1 cellular context compared by ENCODE assay signal in the genomic region with DNA sequence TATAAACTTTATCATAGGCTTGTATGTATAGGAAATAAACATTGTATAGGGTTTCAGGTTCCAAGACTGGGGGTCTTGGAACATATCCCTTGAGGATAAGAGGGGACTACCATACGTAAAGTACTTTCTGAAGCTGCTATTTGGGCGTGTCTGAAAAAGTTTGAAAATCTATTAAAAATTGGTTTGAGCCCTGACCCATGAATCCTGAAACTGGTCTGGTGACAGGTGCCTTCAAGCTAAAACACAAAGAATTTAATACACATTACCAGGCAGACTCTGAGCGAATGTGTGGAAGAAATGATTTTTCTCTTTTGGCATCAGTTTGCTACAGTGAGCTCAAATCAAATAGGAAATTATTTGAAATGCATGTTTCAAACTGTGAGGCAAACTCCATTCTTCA.
TF ChIP-seq lines count a peak whose summit lies in the region.

No MANE protein-coding gene starts in this region.

TF ChIP-seq in HepG2, 621 proteins besides CTCF, POLR2A, EP300 and RAD21 (continued from another document):
- TF ChIP-seq PTBP1 (IDR thresholded peaks at IDR 0.05; ENCODE audit: low read depth, low read length, poor library complexity, severe bottlenecking) (no peak), BATF2 (CRISPR knock-in tag; IDR thresholded peaks at IDR 0.05) (0 out of 2 replicates have a peak, but pooled peaks have one; percentile 1), AGO2 (optimal IDR thresholded peaks at IDR 0.05; ENCODE audit: low read depth, low read length) (peak; percentile 80), NCOA2 (CRISPR knock-in tag; IDR thresholded peaks at IDR 0.05) (no peak), GPN1 (CRISPR knock-in tag; IDR thresholded peaks at IDR 0.05; ENCODE audit: borderline replicate concordance) (no peak), NFYB (CRISPR knock-in tag; IDR thresholded peaks at IDR 0.05) (no peak), FOXP4 (CRISPR knock-in tag; IDR thresholded peaks at IDR 0.05) (no peak), SRY (CRISPR knock-in tag; IDR thresholded peaks at IDR 0.05) (no peak), YEATS4 (CRISPR knock-in tag; IDR thresholded peaks at IDR 0.05; ENCODE audit: borderline replicate concordance) (no peak), GMEB2 (CRISPR knock-in tag; IDR thresholded peaks at IDR 0.05; ENCODE audit: low read depth) (no peak), SALL2 (CRISPR knock-in tag; IDR thresholded peaks at IDR 0.05) (no peak), SNAPC2 (CRISPR knock-in tag; IDR thresholded peaks at IDR 0.05) (no peak), HCFC1 (IDR thresholded peaks at IDR 0.05; ENCODE audit: low read depth, low read length) (no peak), ZBTB26 (CRISPR knock-in tag; IDR thresholded peaks at IDR 0.05; ENCODE audit: borderline replicate concordance) (no peak), RBFOX2 (IDR thresholded peaks at IDR 0.05; ENCODE audit: low read depth, low read length) (peak; percentile 73)
TF ChIP-seq in HepG2: peak in this region for 3.
